Comparison of ENCODE assay signal across 18 cellular contexts in the genomic region with DNA sequence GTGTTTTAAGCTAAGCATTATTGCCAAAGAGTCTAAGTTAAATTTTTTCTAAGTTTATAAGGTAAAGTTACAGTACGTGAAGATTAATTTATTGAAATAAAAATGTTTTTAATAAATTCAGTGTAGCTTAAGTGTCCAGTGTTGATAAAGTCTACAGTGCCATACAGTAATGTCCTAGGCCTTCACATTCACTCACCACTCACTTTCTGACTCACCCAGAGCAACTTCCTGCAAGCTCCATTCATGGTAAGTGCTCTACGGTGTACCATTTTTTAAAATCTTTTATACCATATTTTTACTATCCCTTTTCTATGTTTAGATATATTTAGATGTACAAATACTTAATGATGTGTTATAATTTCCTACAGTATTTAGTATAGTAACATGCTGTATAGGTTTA.
A peak's percentile ranks its signal among the peaks of the same experiment; 100 is the strongest.
DNase-seq lines count a peak whose midpoint lies in the region; ATAC-seq, FAIRE-seq and TF ChIP-seq lines count a peak whose summit lies in the region.
"Had no signal": no experiment of that assay in that cellular context is flagged by ENCODE, and none has a peak within 500 bp of the region (broad histone marks: within the 10 kb centered on the region; RNA-seq: fewer than 3 reads in every experiment).

No MANE protein-coding gene starts in this region.

- TF ChIP-seq CTCF in astrocyte (IDR thresholded peaks at IDR 0.05; ENCODE audit: insufficient read depth, low read depth, low read length) (no peak), neural cell (IDR thresholded peaks at IDR 0.05; ENCODE audit: poor library complexity, severe bottlenecking) (no peak), heart left ventricle (IDR thresholded peaks at IDR 0.05) (no peak)

- peaks cover 8% of the 10 kb centered on the region for H3K4me1 Mint-ChIP-seq in astrocyte (ENCODE audit: low read depth, unreplicated experiment)

- H3K36me3 Mint-ChIP-seq in astrocyte (ENCODE audit: low read depth, unreplicated experiment), result no peaks in the 10 kb centered on the region
- H3K36me3 Mint-ChIP-seq: CD8-positive, alpha-beta T cell had no signal

- H2AFZ ChIP-seq in astrocyte (ENCODE audit: low read depth, low read length) (no peak overlapping the region), neural cell (ENCODE audit: low read depth, low read length) (no peak overlapping the region)

- no peaks in the 10 kb centered on the region for H3K36me3 ChIP-seq in astrocyte (ENCODE audit: insufficient read depth, low read length)
- peaks cover 6% of the 10 kb centered on the region for H3K36me3 ChIP-seq in neural cell (ENCODE audit: insufficient read depth, low read length)
- H3K36me3 ChIP-seq in heart left ventricle, result no peaks in the 10 kb centered on the region
- H3K36me3 ChIP-seq: BE2C had no signal

- H3K4me2 ChIP-seq in astrocyte (ENCODE audit: low read length) (no peak overlapping the region), neural cell (ENCODE audit: low read length) (no peak overlapping the region)
- H3K4me2 ChIP-seq: A549 had no signal

- ATAC-seq in heart left ventricle, result no peak
- ATAC-seq: A549; CD8-positive, alpha-beta T cell had no signal

- 58 to 83% (median 71%) methylated on average over 2 of the region's 2 CpGs for WGBS in heart left ventricle, 4 donors

- H4K20me1 ChIP-seq in astrocyte (ENCODE audit: insufficient read depth, low read length) (no peaks in the 10 kb centered on the region), neural cell (ENCODE audit: insufficient read depth) (no peaks in the 10 kb centered on the region)

- no peaks in the 10 kb centered on the region for H3K27me3 ChIP-seq in astrocyte (ENCODE audit: insufficient read depth, low read length)
- H3K27me3 ChIP-seq in neural cell (ENCODE audit: insufficient read depth, low read depth, low read length), result no peaks in the 10 kb centered on the region
- peaks cover 0 to 13% (median 0%) of the 10 kb centered on the region in 9 donors for H3K27me3 ChIP-seq in heart left ventricle
- H3K27me3 ChIP-seq: BE2C had no signal

- intact Hi-C loops in heart left ventricle (cut with DNase I), result no loop called here

- H3K4me3 ChIP-seq in astrocyte (ENCODE audit: insufficient read depth, low read depth, low read length) (no peak overlapping the region), neural cell (ENCODE audit: low read length) (no peak overlapping the region), heart left ventricle (no peak overlapping the region)
- H3K4me3 ChIP-seq: A549 had no signal

- H3K79me2 ChIP-seq in astrocyte (ENCODE audit: insufficient read depth, low read length), result no peaks in the 10 kb centered on the region
- H3K79me2 ChIP-seq in neural cell (replicated peaks; ENCODE audit: insufficient read depth, low read length), result no peaks in the 10 kb centered on the region

- H3K9me2 ChIP-seq in neural cell (ENCODE audit: insufficient read depth, low read length), result no peaks in the 10 kb centered on the region

- H3K9me3 Mint-ChIP-seq in astrocyte (ENCODE audit: unreplicated experiment), result no peaks in the 10 kb centered on the region
- H3K9me3 Mint-ChIP-seq: CD8-positive, alpha-beta T cell had no signal

- peak overlapping the region; percentile 30 for H3K27ac ChIP-seq in astrocyte (ENCODE audit: low read depth, low read length)
- peak overlapping the region; percentile 67 for H3K27ac ChIP-seq in epithelial cell of prostate
- peak overlapping the region; percentile 65 for H3K27ac ChIP-seq in neural cell (ENCODE audit: low read length)
- no peak overlapping the region for H3K27ac ChIP-seq in heart left ventricle
- H3K27ac ChIP-seq: A549, C4-2B, HL-60 had no signal

- peak; percentile 71 for FAIRE-seq in RCC 7860 (lab: Jason Lieb, UNC)
- no peak for FAIRE-seq in astrocyte (lab: Jason Lieb, UNC)
- FAIRE-seq: A549, GM19239 had no signal

- H3F3A ChIP-seq in neural cell (ENCODE audit: insufficient read depth, low read length, poor library complexity, severe bottlenecking), result peaks cover 3% of the 10 kb centered on the region

- no peak overlapping the region for H3K9ac ChIP-seq in astrocyte (ENCODE audit: low read length)
- H3K9ac ChIP-seq in neural cell (ENCODE audit: low read length), result no peak overlapping the region

- peak overlapping the region; percentile 98 for H3K27ac Mint-ChIP-seq in astrocyte (ENCODE audit: unreplicated experiment)
- H3K27ac Mint-ChIP-seq: CD8-positive, alpha-beta T cell; HFFc6 had no signal

- no peak overlapping the region for H3K4me3 Mint-ChIP-seq in astrocyte (ENCODE audit: unreplicated experiment)
- H3K4me3 Mint-ChIP-seq: CD8-positive, alpha-beta T cell; HFFc6 had no signal

- DNase-seq in RCC 7860 (ENCODE audit: low spot score) (peak; percentile 46), astrocyte (ENCODE audit: low read depth) (peak; percentile 14), epithelial cell of prostate (ENCODE audit: low read depth, low spot score) (no peak), heart left ventricle (no peak), RPMI8226 (no peak)
- DNase-seq in effector CD4-positive, alpha-beta T cell, result no peak
- DNase-seq: BE2C; CD8-positive, alpha-beta T cell; COR-L47; DMS153; GF-D8; HCEC 1CT; HFFc6 had no signal

- no peak for TF ChIP-seq EP300 in neural cell (conservative IDR thresholded peaks at IDR 0.05; ENCODE audit: poor library complexity, severe bottlenecking)

- no peaks in the 10 kb centered on the region for H3K4me1 ChIP-seq in astrocyte (ENCODE audit: insufficient read depth, low read length)
- H3K4me1 ChIP-seq in heart left ventricle, result no peaks in the 10 kb centered on the region
- H3K4me1 ChIP-seq: A549, BE2C had no signal

- no peaks in the 10 kb centered on the region for H3K27me3 Mint-ChIP-seq in astrocyte (ENCODE audit: low read depth, unreplicated experiment)

- H3K9me3 ChIP-seq in astrocyte (ENCODE audit: insufficient read depth, low read depth, low read length), result no peaks in the 10 kb centered on the region
- no peaks in the 10 kb centered on the region for H3K9me3 ChIP-seq in neural cell (ENCODE audit: low read length)
- H3K9me3 ChIP-seq in heart left ventricle, result peaks cover 0 to 4% (median 0%) of the 10 kb centered on the region in 12 donors
- H3K9me3 ChIP-seq: A549, BE2C had no signal

- TF ChIP-seq RAD21 in neural cell (conservative IDR thresholded peaks at IDR 0.05), result no peak

- TF ChIP-seq POLR2A in heart left ventricle (IDR thresholded peaks at IDR 0.05), result no peak

TF ChIP-seq in neural cell, 6 proteins besides CTCF, POLR2A, EP300 and RAD21:
- no peak for TF ChIP-seq EZH2 (IDR thresholded peaks at IDR 0.05; ENCODE audit: borderline replicate concordance, insufficient read depth, low read length, poor library complexity, severe bottlenecking)
- no peak for TF ChIP-seq POLR2AphosphoS5 (IDR thresholded peaks at IDR 0.05)
- TF ChIP-seq, protein P1, sequence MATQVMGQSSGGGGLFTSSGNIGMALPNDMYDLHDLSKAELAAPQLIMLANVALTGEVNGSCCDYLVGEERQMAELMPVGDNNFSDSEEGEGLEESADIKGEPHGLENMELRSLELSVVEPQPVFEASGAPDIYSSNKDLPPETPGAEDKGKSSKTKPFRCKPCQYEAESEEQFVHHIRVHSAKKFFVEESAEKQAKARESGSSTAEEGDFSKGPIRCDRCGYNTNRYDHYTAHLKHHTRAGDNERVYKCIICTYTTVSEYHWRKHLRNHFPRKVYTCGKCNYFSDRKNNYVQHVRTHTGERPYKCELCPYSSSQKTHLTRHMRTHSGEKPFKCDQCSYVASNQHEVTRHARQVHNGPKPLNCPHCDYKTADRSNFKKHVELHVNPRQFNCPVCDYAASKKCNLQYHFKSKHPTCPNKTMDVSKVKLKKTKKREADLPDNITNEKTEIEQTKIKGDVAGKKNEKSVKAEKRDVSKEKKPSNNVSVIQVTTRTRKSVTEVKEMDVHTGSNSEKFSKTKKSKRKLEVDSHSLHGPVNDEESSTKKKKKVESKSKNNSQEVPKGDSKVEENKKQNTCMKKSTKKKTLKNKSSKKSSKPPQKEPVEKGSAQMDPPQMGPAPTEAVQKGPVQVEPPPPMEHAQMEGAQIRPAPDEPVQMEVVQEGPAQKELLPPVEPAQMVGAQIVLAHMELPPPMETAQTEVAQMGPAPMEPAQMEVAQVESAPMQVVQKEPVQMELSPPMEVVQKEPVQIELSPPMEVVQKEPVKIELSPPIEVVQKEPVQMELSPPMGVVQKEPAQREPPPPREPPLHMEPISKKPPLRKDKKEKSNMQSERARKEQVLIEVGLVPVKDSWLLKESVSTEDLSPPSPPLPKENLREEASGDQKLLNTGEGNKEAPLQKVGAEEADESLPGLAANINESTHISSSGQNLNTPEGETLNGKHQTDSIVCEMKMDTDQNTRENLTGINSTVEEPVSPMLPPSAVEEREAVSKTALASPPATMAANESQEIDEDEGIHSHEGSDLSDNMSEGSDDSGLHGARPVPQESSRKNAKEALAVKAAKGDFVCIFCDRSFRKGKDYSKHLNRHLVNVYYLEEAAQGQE (IDR thresholded peaks at IDR 0.05; ENCODE audit: borderline replicate concordance), result no peak

Comparison
In these comparisons a context has a peak if more than half of its experiments do, and no peak if none do; other contexts are left out.
1. DNase-seq: peak in RCC 7860 (single experiment) and astrocyte (single experiment); none in epithelial cell of prostate (single experiment), heart left ventricle (0 of 5), effector CD4-positive, alpha-beta T cell (single experiment) and RPMI8226 (single experiment).
2. H3K27ac ChIP-seq: peak in astrocyte (single experiment), epithelial cell of prostate (single experiment) and neural cell (single experiment); none in heart left ventricle (0 of 12).